8 cellular contexts compared by ENCODE assay signal in genomic region chr3:94004301-94004910, GRCh38. TPM values are rescaled to one million over a fixed set of nuclear protein-coding genes. Genes with fewer than 3 reads are reported as not detected.
A peak's percentile ranks its signal among the peaks of the same experiment; 100 is the strongest.
DNase-seq lines count a peak whose midpoint lies in the region; ATAC-seq and TF ChIP-seq lines count a peak whose summit lies in the region.

No MANE protein-coding gene starts in this region.

- no peaks in the 10 kb centered on the region for H3K9me3 ChIP-seq in lower lobe of right lung
- no peaks in the 10 kb centered on the region for H3K9me3 ChIP-seq in upper lobe of right lung

- ATAC-seq in GM21526 (IDR thresholded peaks at IDR 0.05; ENCODE audit: low FRiP score, unreplicated experiment) (peak; percentile 89), lower lobe of right lung (peak; percentile 69 to 80), upper lobe of right lung (peak; percentile 88)

- peaks cover 2% of the 10 kb centered on the region for H3K36me3 Mint-ChIP-seq in activated CD4-positive, alpha-beta T cell treated with anti-CD3 and anti-CD28 coated beads, Interleukin-2, amount 10 ng/mL, durations not matched to agents 24 days and 14 days (ENCODE audit: low read depth)

- H3K4me3 ChIP-seq in lower lobe of right lung = peak overlapping the region; percentile 31
- H3K4me3 ChIP-seq in upper lobe of right lung = peak overlapping the region; percentile 23

- peak; percentile 78 for TF ChIP-seq CTCF in lower lobe of right lung (IDR thresholded peaks at IDR 0.05)
- TF ChIP-seq CTCF in upper lobe of right lung (IDR thresholded peaks at IDR 0.05) = peak; percentile 88

- peak; percentile 75 for DNase-seq in activated CD4-positive, alpha-beta T cell treated with anti-CD3 and anti-CD28 coated beads, Interleukin-2, amount 10 ng/mL, durations not matched to agents 24 days and 14 days
- DNase-seq in activated CD4-positive, alpha-beta T cell treated with anti-CD3 and anti-CD28 coated beads, Interleukin-2, amount 50 U/mL, for 4 hours = no peak
- peak; percentile 19 for DNase-seq in HS-27A (ENCODE audit: low read depth)
- DNase-seq in RKO (ENCODE audit: low spot score) = peak; percentile 85
- peak; percentile 72 for DNase-seq in dedifferentiated amniotic fluid mesenchymal stem cell (ENCODE audit: extremely low spot score)
- DNase-seq in lower lobe of right lung = no peak
- DNase-seq in upper lobe of right lung = no peak

- H3K4me1 Mint-ChIP-seq in activated CD4-positive, alpha-beta T cell treated with anti-CD3 and anti-CD28 coated beads, Interleukin-2, amount 10 ng/mL, durations not matched to agents 24 days and 14 days = peaks cover 16% of the 10 kb centered on the region

- H3K4me3 Mint-ChIP-seq in activated CD4-positive, alpha-beta T cell treated with anti-CD3 and anti-CD28 coated beads, Interleukin-2, amount 10 ng/mL, durations not matched to agents 24 days and 14 days = peak overlapping the region; percentile 67

- H3K4me1 ChIP-seq in lower lobe of right lung (peaks cover 8% of the 10 kb centered on the region), upper lobe of right lung (peaks cover 15% of the 10 kb centered on the region)

- no peaks in the 10 kb centered on the region for H3K9me3 Mint-ChIP-seq in activated CD4-positive, alpha-beta T cell treated with anti-CD3 and anti-CD28 coated beads, Interleukin-2, amount 10 ng/mL, durations not matched to agents 24 days and 14 days

- H3K27me3 ChIP-seq in lower lobe of right lung (ENCODE audit: low read depth) = no peaks in the 10 kb centered on the region
- H3K27me3 ChIP-seq in upper lobe of right lung = no peaks in the 10 kb centered on the region

- no peaks in the 10 kb centered on the region for H3K27me3 Mint-ChIP-seq in activated CD4-positive, alpha-beta T cell treated with anti-CD3 and anti-CD28 coated beads, Interleukin-2, amount 10 ng/mL, durations not matched to agents 24 days and 14 days

- intact Hi-C loops in activated CD4-positive, alpha-beta T cell treated with anti-CD3 and anti-CD28 coated beads, Interleukin-2, amount 10 ng/mL, durations not matched to agents 24 days and 14 days (cut with micrococcal nuclease) = loop anchor here (1.0 to 2.0 kb wide), 2 partner anchors 65 to 244 kb away; no protein-coding TSS in a partner anchor
- intact Hi-C loops in lower lobe of right lung (cut with DNase I) = no loop called here
- intact Hi-C loops in upper lobe of right lung (cut with DNase I) = loop anchor here (10.0 kb wide), 1 partner anchor 60 kb away; the partner anchor contains the start of genes DHFR2 and NSUN3

- no peak overlapping the region for H3K27ac Mint-ChIP-seq in activated CD4-positive, alpha-beta T cell treated with anti-CD3 and anti-CD28 coated beads, Interleukin-2, amount 10 ng/mL, durations not matched to agents 24 days and 14 days

- H3K36me3 ChIP-seq in lower lobe of right lung = no peaks in the 10 kb centered on the region
- H3K36me3 ChIP-seq in upper lobe of right lung = no peaks in the 10 kb centered on the region

- H3K27ac ChIP-seq in lower lobe of right lung (peak overlapping the region; percentile 0), upper lobe of right lung (peak overlapping the region; percentile 0)

RNA-seq across cellular contexts. Expression of gene STX19, which starts 24.0 kb away (rescaled TPM):
- total RNA-seq in activated CD4-positive, alpha-beta T cell treated with anti-CD3 and anti-CD28 coated beads, Interleukin-2, amount 10 ng/mL, durations not matched to agents 24 days and 14 days = not detected in 2 replicates
- total RNA-seq in lower lobe of right lung (3.8 TPM), upper lobe of right lung (2.8 TPM)

RNA-seq across cellular contexts. Expression of gene ARL13B, which starts 24.5 kb away (rescaled TPM):
- 12.2 and 16.6 TPM in 2 replicates for total RNA-seq in activated CD4-positive, alpha-beta T cell treated with anti-CD3 and anti-CD28 coated beads, Interleukin-2, amount 10 ng/mL, durations not matched to agents 24 days and 14 days
- 21.1 TPM for total RNA-seq in lower lobe of right lung
- 20.3 TPM for total RNA-seq in upper lobe of right lung

RNA-seq across cellular contexts. Expression of gene PROS1, which starts 30.7 kb away (rescaled TPM):
- 0.85 and 1.3 TPM in 2 replicates for total RNA-seq in activated CD4-positive, alpha-beta T cell treated with anti-CD3 and anti-CD28 coated beads, Interleukin-2, amount 10 ng/mL, durations not matched to agents 24 days and 14 days
- total RNA-seq in lower lobe of right lung (49.5 TPM), upper lobe of right lung (70.5 TPM)

RNA-seq across cellular contexts. Expression of gene DHFR2, which starts 58.3 kb away (rescaled TPM):
- total RNA-seq in activated CD4-positive, alpha-beta T cell treated with anti-CD3 and anti-CD28 coated beads, Interleukin-2, amount 10 ng/mL, durations not matched to agents 24 days and 14 days = 10.0 and 11.3 TPM in 2 replicates
- 9.2 TPM for total RNA-seq in lower lobe of right lung
- total RNA-seq in upper lobe of right lung = 8.1 TPM

RNA-seq across cellular contexts. Expression of gene NSUN3, which starts 58.5 kb away (rescaled TPM):
- total RNA-seq in activated CD4-positive, alpha-beta T cell treated with anti-CD3 and anti-CD28 coated beads, Interleukin-2, amount 10 ng/mL, durations not matched to agents 24 days and 14 days = 15.3 and 17.9 TPM in 2 replicates
- total RNA-seq in lower lobe of right lung (18.0 TPM), upper lobe of right lung (18.0 TPM)

Comparison
In these comparisons a context has a peak if more than half of its experiments do, and no peak if none do; other contexts are left out.
1. DNase-seq: peak in activated CD4-positive, alpha-beta T cell treated with anti-CD3 and anti-CD28 coated beads, Interleukin-2, amount 10 ng/mL, durations not matched to agents 24 days and 14 days (single experiment), HS-27A (single experiment), RKO (single experiment) and dedifferentiated amniotic fluid mesenchymal stem cell (single experiment); none in activated CD4-positive, alpha-beta T cell treated with anti-CD3 and anti-CD28 coated beads, Interleukin-2, amount 50 U/mL, for 4 hours (0 of 2), lower lobe of right lung (single experiment) and upper lobe of right lung (single experiment).
2. RNA of gene PROS1, which starts 30.7 kb away (total RNA-seq): 70.5 TPM in upper lobe of right lung (single experiment) and 49.5 TPM in lower lobe of right lung (single experiment); 0.85 to 1.3 TPM in activated CD4-positive, alpha-beta T cell treated with anti-CD3 and anti-CD28 coated beads, Interleukin-2, amount 10 ng/mL, durations not matched to agents 24 days and 14 days; every median in the first group is over 10 times any median in the second.
3. Peak in every context shown above with its lines, with median percentiles within 50 percentile points of each other: ATAC-seq.